ENCODE assay signal across 17 cellular contexts in the genomic region with DNA sequence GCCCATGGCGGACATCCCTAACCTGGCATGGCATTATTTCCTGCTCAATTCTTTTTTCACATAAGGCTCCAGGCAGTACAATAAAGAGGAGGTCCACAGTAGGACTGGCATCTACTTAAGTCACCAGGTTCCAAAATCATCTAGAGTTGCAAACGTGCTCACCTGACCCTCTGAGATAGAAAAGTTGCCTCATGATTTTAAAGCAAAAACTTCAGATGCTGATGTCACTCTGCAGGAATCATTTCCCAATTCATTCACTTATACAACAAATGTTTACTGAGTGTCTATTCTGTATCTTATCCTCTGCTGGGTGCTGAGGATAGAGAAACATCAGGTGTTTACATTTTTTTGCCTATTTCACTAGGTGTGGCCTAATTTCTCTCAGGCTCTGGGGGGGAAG. TPM values are rescaled to one million over a fixed set of nuclear protein-coding genes. Genes with fewer than 3 reads are reported as not detected.
"Had no signal": no experiment of that assay in that cellular context is flagged by ENCODE, and none has a peak within 500 bp of the region (broad histone marks: within the 10 kb centered on the region; RNA-seq: fewer than 3 reads in every experiment).

No MANE protein-coding gene starts in this region.

- H3K9me3 ChIP-seq: left ventricle myocardium inferior, upper lobe of right lung had no signal

- H3K4me1 ChIP-seq: left ventricle myocardium inferior, upper lobe of right lung had no signal

- H3K4me1 Mint-ChIP-seq: activated naive CD8-positive, alpha-beta T cell treated with anti-CD3 and anti-CD28 coated beads for 36 hours; memory B cell had no signal

- H3K27ac Mint-ChIP-seq: activated naive CD8-positive, alpha-beta T cell treated with anti-CD3 and anti-CD28 coated beads for 36 hours; activated T-helper 1 cell treated with anti-CD3 and anti-CD28 coated beads, Interleukin-12 subunit alpha, Interleukin-12 subunit beta, Interleukin-2, Interleukin-4 antibody, amounts not matched to agents 30 ng/mL and 10 ng/mL and 1 ng/mL, durations not matched to agents 14 hours and 24 hours and 36 hours; effector memory CD8-positive, alpha-beta T cell; memory B cell; natural killer cell treated with Interleukin-12 subunit alpha and Interleukin-12 subunit beta and Interleukin-15 and Interleukin-18, amount 100 ng/mL, for 72 hours had no signal

- H3K36me3 Mint-ChIP-seq: activated naive CD8-positive, alpha-beta T cell treated with anti-CD3 and anti-CD28 coated beads for 36 hours; memory B cell; natural killer cell treated with Interleukin-12 subunit alpha and Interleukin-12 subunit beta and Interleukin-15 and Interleukin-18, amount 100 ng/mL, for 72 hours had no signal

- H3K27ac ChIP-seq: left ventricle myocardium inferior, upper lobe of right lung had no signal

- H3K9me3 Mint-ChIP-seq: activated naive CD8-positive, alpha-beta T cell treated with anti-CD3 and anti-CD28 coated beads for 36 hours; activated T-helper 1 cell treated with anti-CD3 and anti-CD28 coated beads, Interleukin-12 subunit alpha, Interleukin-12 subunit beta, Interleukin-2, Interleukin-4 antibody, amounts not matched to agents 30 ng/mL and 10 ng/mL and 1 ng/mL, durations not matched to agents 14 hours and 24 hours and 36 hours; effector memory CD8-positive, alpha-beta T cell; memory B cell; natural killer cell treated with Interleukin-12 subunit alpha and Interleukin-12 subunit beta and Interleukin-15 and Interleukin-18, amount 100 ng/mL, for 72 hours had no signal

- H3K27me3 ChIP-seq: upper lobe of right lung had no signal

- H3K4me3 Mint-ChIP-seq: activated naive CD8-positive, alpha-beta T cell treated with anti-CD3 and anti-CD28 coated beads for 36 hours; activated T-helper 1 cell treated with anti-CD3 and anti-CD28 coated beads, Interleukin-12 subunit alpha, Interleukin-12 subunit beta, Interleukin-2, Interleukin-4 antibody, amounts not matched to agents 30 ng/mL and 10 ng/mL and 1 ng/mL, durations not matched to agents 14 hours and 24 hours and 36 hours; effector memory CD8-positive, alpha-beta T cell; memory B cell; natural killer cell treated with Interleukin-12 subunit alpha and Interleukin-12 subunit beta and Interleukin-15 and Interleukin-18, amount 100 ng/mL, for 72 hours had no signal

- DNase-seq: activated CD4-positive, CD25-positive, alpha-beta regulatory T cell treated with anti-CD3 and anti-CD28 coated beads, Interleukin-2, amount 50 U/mL, for 72 hours; activated naive CD8-positive, alpha-beta T cell treated with anti-CD3 and anti-CD28 coated beads for 36 hours; dermis blood vessel endothelial cell; effector memory CD8-positive, alpha-beta T cell; erythroblast; hypothalamus; left ventricle myocardium inferior; retina; stimulated activated CD4-positive, alpha-beta T cell treated with anti-CD3 and anti-CD28 coated beads, Interleukin-15, amount 100 ng/mL, for 24 hours; stimulated activated CD4-positive, alpha-beta T cell treated with anti-CD3 and anti-CD28 coated beads, Interleukin-4, amount 100 ng/mL, for 1 hour; stimulated activated naive CD4-positive, alpha-beta T cell treated with Interleukin-2 at 50 U/mL for 16 hours; T-helper 1 cell; upper lobe of right lung had no signal

- H3K36me3 ChIP-seq: left ventricle myocardium inferior, upper lobe of right lung had no signal

- ATAC-seq: effector memory CD8-positive, alpha-beta T cell; upper lobe of right lung had no signal

- H3K4me3 ChIP-seq: left ventricle myocardium inferior, upper lobe of right lung had no signal

RNA-seq across cellular contexts. Expression of a gene that starts 2.2 kb away (rescaled TPM):
- total RNA-seq: activated CD8-positive, alpha-beta memory T cell treated with anti-CD3 and anti-CD28 coated beads for 36 hours; activated naive CD8-positive, alpha-beta T cell treated with anti-CD3 and anti-CD28 coated beads for 36 hours; activated T-helper 1 cell treated with anti-CD3 and anti-CD28 coated beads, Interleukin-12 subunit alpha, Interleukin-12 subunit beta, Interleukin-2, Interleukin-4 antibody, amounts not matched to agents 30 ng/mL and 10 ng/mL and 1 ng/mL, durations not matched to agents 14 hours and 24 hours and 36 hours; left ventricle myocardium inferior; natural killer cell treated with Interleukin-12 subunit alpha and Interleukin-12 subunit beta and Interleukin-15 and Interleukin-18, amount 100 ng/mL, for 72 hours; upper lobe of right lung had no signal
